22 cellular contexts compared by ENCODE assay signal in the genomic region with DNA sequence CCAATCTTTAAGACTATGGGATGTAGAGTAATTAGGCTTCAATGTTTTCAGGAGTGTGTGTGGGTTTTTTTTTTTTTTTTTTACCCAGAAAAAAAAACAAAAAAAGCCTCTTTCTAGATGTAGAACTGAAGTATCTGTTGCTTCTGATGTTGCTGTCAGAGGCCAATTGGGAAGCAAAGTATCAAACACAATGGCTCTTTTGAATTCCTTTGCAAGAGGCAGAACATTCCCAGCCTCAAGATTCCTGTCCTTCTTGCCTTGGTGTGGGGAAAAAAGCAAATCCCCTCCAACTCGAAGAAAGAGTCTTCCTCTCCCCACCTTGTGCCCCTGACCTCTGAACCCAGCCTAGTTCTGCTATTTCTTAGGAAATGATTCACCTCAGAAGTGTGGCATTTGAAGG.
"Had no signal": no experiment of that assay in that cellular context is flagged by ENCODE, and none has a peak within 500 bp of the region (broad histone marks: within the 10 kb centered on the region; RNA-seq: fewer than 3 reads in every experiment).

No MANE protein-coding gene starts in this region.

- H3K4me1 ChIP-seq: esophagus muscularis mucosa, gastroesophageal sphincter, right atrium auricular region, sigmoid colon, testis, upper lobe of right lung, vagina had no signal

- H3K4me3 Mint-ChIP-seq: natural killer cell treated with Interleukin-12 subunit alpha and Interleukin-12 subunit beta and Interleukin-15 and Interleukin-18, amount 100 ng/mL, for 72 hours; stimulated activated naive B cell treated with anti-CD40 and anti-IgM and Interleukin-4, amounts not matched to agents 10 μg/mL and 1 μg/mL and 100 μg/mL, for 72 hours; stimulated activated naive CD8-positive, alpha-beta T cell treated with anti-CD3 and anti-CD28 coated beads, Interleukin-15, amount 100 ng/mL, for 72 hours had no signal

- ATAC-seq: gastroesophageal sphincter; left lobe of liver; natural killer cell treated with Interleukin-12 subunit alpha and Interleukin-12 subunit beta and Interleukin-15 and Interleukin-18, amount 100 ng/mL, for 72 hours; stimulated activated naive B cell treated with anti-CD40 and anti-IgM and Interleukin-4, amounts not matched to agents 10 μg/mL and 1 μg/mL and 100 μg/mL, for 72 hours; stimulated activated naive CD8-positive, alpha-beta T cell treated with anti-CD3 and anti-CD28 coated beads, Interleukin-15, amount 100 ng/mL, for 72 hours; upper lobe of right lung had no signal

- H3K4me3 ChIP-seq: esophagus muscularis mucosa, gastroesophageal sphincter, hepatocyte, right atrium auricular region, sigmoid colon, skin epidermis, testis, tibial nerve, upper lobe of right lung, vagina had no signal

- H3K9me3 Mint-ChIP-seq: natural killer cell treated with Interleukin-12 subunit alpha and Interleukin-12 subunit beta and Interleukin-15 and Interleukin-18, amount 100 ng/mL, for 72 hours; stimulated activated naive B cell treated with anti-CD40 and anti-IgM and Interleukin-4, amounts not matched to agents 10 μg/mL and 1 μg/mL and 100 μg/mL, for 72 hours; stimulated activated naive CD8-positive, alpha-beta T cell treated with anti-CD3 and anti-CD28 coated beads, Interleukin-15, amount 100 ng/mL, for 72 hours had no signal

- H3K27ac Mint-ChIP-seq: natural killer cell treated with Interleukin-12 subunit alpha and Interleukin-12 subunit beta and Interleukin-15 and Interleukin-18, amount 100 ng/mL, for 72 hours; stimulated activated naive B cell treated with anti-CD40 and anti-IgM and Interleukin-4, amounts not matched to agents 10 μg/mL and 1 μg/mL and 100 μg/mL, for 72 hours; stimulated activated naive CD8-positive, alpha-beta T cell treated with anti-CD3 and anti-CD28 coated beads, Interleukin-15, amount 100 ng/mL, for 72 hours had no signal

- H3K36me3 Mint-ChIP-seq: natural killer cell treated with Interleukin-12 subunit alpha and Interleukin-12 subunit beta and Interleukin-15 and Interleukin-18, amount 100 ng/mL, for 72 hours; stimulated activated naive B cell treated with anti-CD40 and anti-IgM and Interleukin-4, amounts not matched to agents 10 μg/mL and 1 μg/mL and 100 μg/mL, for 72 hours had no signal

- H3K27me3 ChIP-seq: esophagus muscularis mucosa, gastroesophageal sphincter, hepatocyte, neutrophil, right atrium auricular region, sigmoid colon, testis, tibial nerve, upper lobe of right lung, vagina had no signal

- H3K27ac ChIP-seq: epithelial cell of prostate, esophagus muscularis mucosa, gastroesophageal sphincter, hepatocyte, neutrophil, right atrium auricular region, sigmoid colon, skin epidermis, testis, tibial nerve, upper lobe of right lung, vagina had no signal

- DNase-seq: cerebellar nuclear complex; effector CD4-positive, alpha-beta T cell; mammary epithelial cell; midbrain; sigmoid colon; stimulated activated CD4-positive, alpha-beta T cell treated with anti-CD3 and anti-CD28 coated beads, Interleukin-2, amount 100 ng/mL, for 24 hours; stimulated activated CD4-positive, alpha-beta T cell treated with anti-CD3 and anti-CD28 coated beads, Interleukin-4, amount 100 ng/mL, for 4 hours; stimulated activated naive B cell treated with anti-CD40 and anti-IgM and Interleukin-4, amounts not matched to agents 10 μg/mL and 1 μg/mL and 100 μg/mL, for 72 hours; stimulated activated naive CD8-positive, alpha-beta T cell treated with anti-CD3 and anti-CD28 coated beads, Interleukin-15, amount 100 ng/mL, for 72 hours; testis; upper lobe of right lung had no signal

- H3K36me3 ChIP-seq: esophagus muscularis mucosa, gastroesophageal sphincter, neutrophil, right atrium auricular region, sigmoid colon, tibial nerve, upper lobe of right lung, vagina had no signal

- H3K4me1 Mint-ChIP-seq: stimulated activated naive B cell treated with anti-CD40 and anti-IgM and Interleukin-4, amounts not matched to agents 10 μg/mL and 1 μg/mL and 100 μg/mL, for 72 hours; stimulated activated naive CD8-positive, alpha-beta T cell treated with anti-CD3 and anti-CD28 coated beads, Interleukin-15, amount 100 ng/mL, for 72 hours had no signal

- H3K9me3 ChIP-seq: esophagus muscularis mucosa, gastroesophageal sphincter, neutrophil, right atrium auricular region, sigmoid colon, testis, tibial nerve, upper lobe of right lung, vagina had no signal
